Comparison of ENCODE assay signal across 1 cellular context in the genomic region with DNA sequence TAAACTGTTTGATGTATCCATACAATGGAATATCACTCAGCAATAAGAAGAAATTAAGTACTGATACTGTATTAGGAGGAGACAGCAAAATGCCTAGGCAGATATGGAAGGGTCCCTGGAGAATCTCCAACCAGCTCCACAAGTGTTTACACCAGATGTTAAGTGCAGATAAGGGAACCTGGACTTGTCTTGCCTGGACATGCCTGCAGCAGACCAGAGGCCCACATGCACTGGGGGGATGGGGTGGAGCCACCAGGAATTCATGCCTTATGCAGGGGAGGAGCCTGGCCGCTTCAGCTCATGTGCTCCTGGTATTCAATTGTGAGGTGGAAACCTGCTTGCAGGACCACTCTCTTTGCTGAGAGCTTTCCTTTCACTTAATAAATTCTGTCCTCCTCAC.
TF ChIP-seq lines count a peak whose summit lies in the region.

No MANE protein-coding gene starts in this region.

TF ChIP-seq in K562, 482 proteins besides CTCF, POLR2A, EP300 and RAD21 (continued from another document):
- peak; percentile 42; the same call in 1 of the 2 replicates for TF ChIP-seq ATF7 (IDR thresholded peaks at IDR 0.05)
- TF ChIP-seq NFIC (IDR thresholded peaks at IDR 0.05), result peak; percentile 25; the same call in 1 of the 2 replicates
- TF ChIP-seq SMARCA4 (IDR thresholded peaks at IDR 0.05), result peak; percentile 62
